8 cellular contexts compared by ENCODE assay signal in genomic region chr6:89411019-89411268, GRCh38.
DNase-seq lines count a peak whose midpoint lies in the region; ATAC-seq, FAIRE-seq and TF ChIP-seq lines count a peak whose summit lies in the region.

No MANE protein-coding gene starts in this region.

- peak overlapping the region; percentile 70 for H3K27ac ChIP-seq in muscle layer of colon (ENCODE audit: low read depth, low read length)

- H3K9me3 Mint-ChIP-seq in dendritic cell treated with granulocyte-macrophage colony-stimulating factor and Interleukin-4, amounts not matched to agents 40 ng/mL and 50 ng/mL, for 4 days: no peaks in the 10 kb centered on the region

- DNase-seq in stimulated activated CD4-positive, alpha-beta T cell treated with anti-CD3 and anti-CD28 coated beads, Interleukin-12 subunit alpha, Interleukin-12 subunit beta, amount 100 ng/mL, for 4 hours: peak; percentile 20
- no peak for DNase-seq in stimulated activated CD4-positive, alpha-beta T cell treated with anti-CD3 and anti-CD28 coated beads, Interleukin-1b, Interleukin-23, amount 100 ng/mL, for 48 hours
- DNase-seq in OCI-M1 (lab: John Stamatoyannopoulos, UW) (peak; percentile 51), D721Med (ENCODE audit: insufficient read length, low spot score) (no peak)

- ATAC-seq in HG03175 (IDR thresholded peaks at IDR 0.05; ENCODE audit: unreplicated experiment) (no peak), HG03378 (IDR thresholded peaks at IDR 0.05; ENCODE audit: unreplicated experiment) (no peak)

- peaks cover 7% of the 10 kb centered on the region for H3K4me1 ChIP-seq in muscle layer of colon (ENCODE audit: insufficient read depth, low read length)

- H3K4me1 Mint-ChIP-seq in dendritic cell treated with granulocyte-macrophage colony-stimulating factor and Interleukin-4, amounts not matched to agents 40 ng/mL and 50 ng/mL, for 4 days (ENCODE audit: low read depth): peaks cover 33% of the 10 kb centered on the region

- peaks cover 14% of the 10 kb centered on the region for H3K36me3 Mint-ChIP-seq in dendritic cell treated with granulocyte-macrophage colony-stimulating factor and Interleukin-4, amounts not matched to agents 40 ng/mL and 50 ng/mL, for 4 days (ENCODE audit: low read depth)

- H3K36me3 ChIP-seq in muscle layer of colon (ENCODE audit: insufficient read depth, low read length): no peaks in the 10 kb centered on the region

- no peak for FAIRE-seq in D721Med (lab: Jason Lieb, UNC)

- H3K9me3 ChIP-seq in muscle layer of colon (ENCODE audit: low read length): no peaks in the 10 kb centered on the region

- no peaks in the 10 kb centered on the region for H3K27me3 ChIP-seq in muscle layer of colon (ENCODE audit: control insufficient read depth in 1 of 2, insufficient read depth in 2 of 2, low read length in 2 of 2)

- peaks cover 8% of the 10 kb centered on the region for H3K27me3 Mint-ChIP-seq in dendritic cell treated with granulocyte-macrophage colony-stimulating factor and Interleukin-4, amounts not matched to agents 40 ng/mL and 50 ng/mL, for 4 days

- TF ChIP-seq CTCF in D721Med (IDR thresholded peaks at IDR 0.05; ENCODE audit: insufficient read depth, missing control alignments): no peak

- H3K4me3 Mint-ChIP-seq in dendritic cell treated with granulocyte-macrophage colony-stimulating factor and Interleukin-4, amounts not matched to agents 40 ng/mL and 50 ng/mL, for 4 days: peak overlapping the region; percentile 91

- peak overlapping the region; percentile 12 for H3K9ac ChIP-seq in muscle layer of colon (ENCODE audit: low read length)

- intact Hi-C loops in dendritic cell treated with granulocyte-macrophage colony-stimulating factor and Interleukin-4, amounts not matched to agents 40 ng/mL and 50 ng/mL, for 4 days (cut with micrococcal nuclease): loop anchor here (2.0 kb wide), 1 partner anchor 42 kb away; no protein-coding TSS in a partner anchor

- H3K27ac Mint-ChIP-seq in dendritic cell treated with granulocyte-macrophage colony-stimulating factor and Interleukin-4, amounts not matched to agents 40 ng/mL and 50 ng/mL, for 4 days: peak overlapping the region; percentile 90

- peak overlapping the region; percentile 40 to 81 for H3K4me3 ChIP-seq in muscle layer of colon (ENCODE audit: low read depth in 1 of 2, low read length in 2 of 2)

Comparison
In these comparisons a context has a peak if more than half of its experiments do, and no peak if none do; other contexts are left out.
1. DNase-seq: peak in stimulated activated CD4-positive, alpha-beta T cell treated with anti-CD3 and anti-CD28 coated beads, Interleukin-12 subunit alpha, Interleukin-12 subunit beta, amount 100 ng/mL, for 4 hours (single experiment) and OCI-M1 (single experiment); none in stimulated activated CD4-positive, alpha-beta T cell treated with anti-CD3 and anti-CD28 coated beads, Interleukin-1b, Interleukin-23, amount 100 ng/mL, for 48 hours (single experiment) and D721Med (single experiment).